In the genomic region with DNA sequence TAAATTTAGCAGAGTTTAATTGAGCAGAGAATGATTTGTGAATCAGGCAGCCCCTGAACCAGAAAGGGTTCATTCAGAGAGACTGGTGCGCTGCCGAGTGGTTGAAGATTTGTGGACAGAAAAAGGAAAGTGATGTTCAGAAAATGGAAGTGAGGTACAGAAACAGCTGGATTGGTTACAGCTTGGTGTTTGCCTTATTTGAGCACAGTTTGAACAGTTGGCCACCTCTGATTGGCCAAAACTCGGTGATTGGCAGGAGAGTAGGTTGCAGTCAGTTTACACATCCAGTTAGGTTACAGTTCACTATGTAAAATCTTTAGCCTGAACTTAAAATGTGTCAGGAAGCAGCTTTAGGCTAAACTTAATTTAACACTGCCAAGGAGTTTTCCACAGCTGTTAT, we compare ENCODE assay signal across 1 cellular context.
TF ChIP-seq lines count a peak whose summit lies in the region.

No MANE protein-coding gene starts in this region.

TF ChIP-seq in IMR-90, 13 proteins besides CTCF, POLR2A, EP300 and RAD21:
- no peak for TF ChIP-seq RCOR1 (IDR thresholded peaks at IDR 0.05; ENCODE audit: insufficient replicate concordance, low read length)
- TF ChIP-seq NFE2L2 (IDR thresholded peaks at IDR 0.05; ENCODE audit: low read depth, low read length), result no peak
- no peak for TF ChIP-seq MXI1 (IDR thresholded peaks at IDR 0.05; ENCODE audit: borderline replicate concordance, low read depth, low read length)
- no peak for TF ChIP-seq RFX5 (IDR thresholded peaks at IDR 0.05; ENCODE audit: low read depth, low read length)
- TF ChIP-seq CEBPB (IDR thresholded peaks at IDR 0.05; ENCODE audit: low read depth, low read length), result no peak
- TF ChIP-seq MAZ (IDR thresholded peaks at IDR 0.05; ENCODE audit: borderline replicate concordance, low read depth, low read length), result no peak
- no peak for TF ChIP-seq CHD1 (IDR thresholded peaks at IDR 0.05; ENCODE audit: low read depth, low read length)
- TF ChIP-seq, protein P1, sequence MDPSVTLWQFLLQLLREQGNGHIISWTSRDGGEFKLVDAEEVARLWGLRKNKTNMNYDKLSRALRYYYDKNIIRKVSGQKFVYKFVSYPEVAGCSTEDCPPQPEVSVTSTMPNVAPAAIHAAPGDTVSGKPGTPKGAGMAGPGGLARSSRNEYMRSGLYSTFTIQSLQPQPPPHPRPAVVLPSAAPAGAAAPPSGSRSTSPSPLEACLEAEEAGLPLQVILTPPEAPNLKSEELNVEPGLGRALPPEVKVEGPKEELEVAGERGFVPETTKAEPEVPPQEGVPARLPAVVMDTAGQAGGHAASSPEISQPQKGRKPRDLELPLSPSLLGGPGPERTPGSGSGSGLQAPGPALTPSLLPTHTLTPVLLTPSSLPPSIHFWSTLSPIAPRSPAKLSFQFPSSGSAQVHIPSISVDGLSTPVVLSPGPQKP (IDR thresholded peaks at IDR 0.05; ENCODE audit: borderline replicate concordance, low read depth, low read length), result no peak
- TF ChIP-seq, protein P2, sequence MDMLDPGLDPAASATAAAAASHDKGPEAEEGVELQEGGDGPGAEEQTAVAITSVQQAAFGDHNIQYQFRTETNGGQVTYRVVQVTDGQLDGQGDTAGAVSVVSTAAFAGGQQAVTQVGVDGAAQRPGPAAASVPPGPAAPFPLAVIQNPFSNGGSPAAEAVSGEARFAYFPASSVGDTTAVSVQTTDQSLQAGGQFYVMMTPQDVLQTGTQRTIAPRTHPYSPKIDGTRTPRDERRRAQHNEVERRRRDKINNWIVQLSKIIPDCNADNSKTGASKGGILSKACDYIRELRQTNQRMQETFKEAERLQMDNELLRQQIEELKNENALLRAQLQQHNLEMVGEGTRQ (IDR thresholded peaks at IDR 0.05; ENCODE audit: low read depth, low read length), result no peak
- no peak for TF ChIP-seq BHLHE40 (IDR thresholded peaks at IDR 0.05; ENCODE audit: low read depth, low read length)
- TF ChIP-seq FOS (IDR thresholded peaks at IDR 0.05; ENCODE audit: low read depth, low read length), result no peak
- no peak for TF ChIP-seq MAFK (IDR thresholded peaks at IDR 0.05; ENCODE audit: low read depth, low read length)
- no peak for TF ChIP-seq SMC3 (IDR thresholded peaks at IDR 0.05; ENCODE audit: low read depth, low read length)
